In the genomic region with DNA sequence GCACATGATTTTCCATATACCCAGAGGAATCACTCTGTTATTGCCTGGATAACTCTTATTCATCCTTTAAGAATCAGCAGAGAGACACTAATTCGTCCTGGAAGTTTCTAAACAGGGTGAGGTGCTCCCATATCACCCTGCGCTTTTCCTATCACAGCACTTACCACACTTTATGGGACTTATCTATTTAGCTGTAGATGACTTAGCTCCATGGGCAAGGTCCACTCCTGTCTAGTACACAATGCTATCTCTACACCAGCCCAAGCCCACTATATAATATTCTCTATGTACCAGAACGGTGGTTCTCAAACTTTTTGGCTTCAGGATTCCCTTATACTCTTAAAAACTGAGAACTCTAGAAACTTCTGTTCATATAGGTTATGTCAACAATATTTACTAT, we compare ENCODE assay signal across 17 cellular contexts.
A peak's percentile ranks its signal among the peaks of the same experiment; 100 is the strongest.
DNase-seq lines count a peak whose midpoint lies in the region; ATAC-seq, FAIRE-seq and TF ChIP-seq lines count a peak whose summit lies in the region.
"Had no signal": no experiment of that assay in that cellular context is flagged by ENCODE, and none has a peak within 500 bp of the region (broad histone marks: within the 10 kb centered on the region; RNA-seq: fewer than 3 reads in every experiment).

No MANE protein-coding gene starts in this region.

- no peak overlapping the region for H2AFZ ChIP-seq in IMR-90 (replicated peaks; ENCODE audit: low read length, poor library complexity)
- H2AFZ ChIP-seq: GM23338 had no signal

- H3K27ac ChIP-seq in IMR-90 (ENCODE audit: insufficient read depth, low read length) (peak overlapping the region; percentile 69; the same call in 1 of the 2 replicates), small intestine (ENCODE audit: low read depth in 1 of 2, low read length in 1 of 2) (peak overlapping the region; percentile 34 to 58), right cardiac atrium (ENCODE audit: low read length) (no peak overlapping the region)

- peak overlapping the region; percentile 40 for H2BK20ac ChIP-seq in IMR-90 (ENCODE audit: low read depth, low read length)

- dilution Hi-C loops in IMR-90 (cut with HindIII; ENCODE audit: low sequenced_read_pairs, unreplicated experiment): no loop called here

- CTCF ChIA-PET in IMR-90 (lab: Yijun Ruan, JAX): interaction anchor here (0.5 kb wide), 1 partner anchor 11 kb away, joined by 5 read pairs; no protein-coding TSS in a partner anchor

- no peak for ATAC-seq in IMR-90 (ENCODE audit: low read depth)
- peak; percentile 100 for ATAC-seq in left colon
- ATAC-seq in GM19023 (IDR thresholded peaks at IDR 0.05; ENCODE audit: unreplicated experiment): no peak
- no peak for ATAC-seq in right cardiac atrium
- ATAC-seq: HCT116 had no signal

- H2AK9ac ChIP-seq in IMR-90 (replicated peaks; ENCODE audit: low read depth, low read length, poor library complexity): no peak overlapping the region

- peaks cover 5% of the 10 kb centered on the region for H3K9me1 ChIP-seq in IMR-90 (ENCODE audit: insufficient read depth, low read length)

- H3K4me2 ChIP-seq in IMR-90 (ENCODE audit: low read depth, low read length): no peak overlapping the region
- H3K4me2 ChIP-seq: GM23338 had no signal

- H3K4me1 ChIP-seq in IMR-90 (ENCODE audit: control insufficient read depth, insufficient read depth, low read length): peaks cover 11% of the 10 kb centered on the region
- peaks cover 0 to 3% of the 10 kb centered on the region in 2 donors for H3K4me1 ChIP-seq in small intestine (ENCODE audit: control insufficient read depth in 2 of 2, insufficient read depth in 1 of 2, low read depth in 1 of 2, low read length in 1 of 2)
- no peaks in the 10 kb centered on the region for H3K4me1 ChIP-seq in right cardiac atrium (ENCODE audit: control insufficient read depth, insufficient read depth, low read length)

- peak overlapping the region; percentile 96 for H3K18ac ChIP-seq in IMR-90 (ENCODE audit: low read depth, low read length)

- intact Hi-C loops in IMR-90 (cut with micrococcal nuclease): no loop called here
- intact Hi-C loops in left colon (cut with DNase I, micrococcal nuclease): no loop called here
- intact Hi-C loops in right cardiac atrium (cut with DNase I): no loop called here

- BruUV-seq in IMR-90 (replicated peaks; lab: Mats Ljungman, UMichigan): no TSS peak

- H3K36me3 ChIP-seq in IMR-90 (ENCODE audit: control insufficient read depth, insufficient read depth, low read length): no peaks in the 10 kb centered on the region
- no peaks in the 10 kb centered on the region for H3K36me3 ChIP-seq in small intestine (ENCODE audit: control insufficient read depth in 2 of 2, insufficient read depth in 2 of 2, low read length in 2 of 2)

- TF ChIP-seq CTCF in IMR-90 (conservative IDR thresholded peaks at IDR 0.05; ENCODE audit: low read depth, low read length): no peak

- peaks cover 10 to 21% of the 10 kb centered on the region in 2 experiments; a peak in 3 of 4 replicates for H3K79me1 ChIP-seq in IMR-90 (ENCODE audit: low read depth in 1 of 2, low read length in 2 of 2)

- POLR2A ChIA-PET in IMR-90 (lab: Charles Lee; ENCODE audit: unreplicated experiment): no interaction called here

- WGBS in IMR-90 (ENCODE audit: extremely low coverage in 2 of 2, insufficient read length in 1 of 2), 2 experiments: 80% methylated on average over 1 of the region's 3 CpGs; no CpG with 5 or more reads in 1 of the 2 experiments
- WGBS in small intestine, 3 donors: 15 to 68% (median 31%) methylated on average over 3 of the region's 3 CpGs
- WGBS in right cardiac atrium: 94% methylated on average over 3 of the region's 3 CpGs

- peak overlapping the region; percentile 85 for H3K14ac ChIP-seq in IMR-90 (replicated peaks; ENCODE audit: low read depth, low read length)

- H3K4me3 ChIP-seq in IMR-90 (ENCODE audit: insufficient read depth, low read depth, low read length) (no peak overlapping the region), small intestine (ENCODE audit: low read depth in 1 of 2, low read length in 2 of 2) (no peak overlapping the region), right cardiac atrium (ENCODE audit: low read length) (no peak overlapping the region)
- H3K4me3 ChIP-seq: GM23338 had no signal

- H3K56ac ChIP-seq in IMR-90 (ENCODE audit: extremely low read depth, insufficient read depth, low read length): no peak overlapping the region; the same call in 1 of the 2 replicates

- peaks cover 3% of the 10 kb centered on the region; the same call in 1 of the 2 replicates for H3K9me3 ChIP-seq in IMR-90 (ENCODE audit: control insufficient read depth, insufficient read depth, low read length)
- H3K9me3 ChIP-seq in small intestine (ENCODE audit: control insufficient read depth, low read depth): no peaks in the 10 kb centered on the region
- H3K9me3 ChIP-seq in right cardiac atrium (ENCODE audit: control insufficient read depth, low read length): no peaks in the 10 kb centered on the region

- peak overlapping the region; percentile 35 for H3K4ac ChIP-seq in IMR-90 (ENCODE audit: low read depth, low read length)

- H3K27me3 ChIP-seq in IMR-90 (ENCODE audit: control insufficient read depth, insufficient read depth, low read length) (no peaks in the 10 kb centered on the region), small intestine (ENCODE audit: control insufficient read depth in 2 of 2, insufficient read depth in 2 of 2, low read length in 2 of 2) (no peaks in the 10 kb centered on the region), right cardiac atrium (ENCODE audit: control insufficient read depth, insufficient read depth) (no peaks in the 10 kb centered on the region)

- peak overlapping the region; percentile 67; the same call in 1 of the 2 replicates for H4K5ac ChIP-seq in IMR-90 (ENCODE audit: low read depth, low read length)

- H2BK15ac ChIP-seq in IMR-90 (ENCODE audit: low read depth, low read length): peak overlapping the region; percentile 95

- FAIRE-seq in small intestine (lab: Jason Lieb, UNC) (no peak), urothelium cell line (lab: Jason Lieb, UNC) (no peak)
- FAIRE-seq: GM12892, GM19239 had no signal

- in situ Hi-C loops in IMR-90 (cut with MboI; ENCODE audit: low sequenced_read_pairs): no loop called here

- H4K20me1 ChIP-seq in IMR-90 (ENCODE audit: insufficient read depth, low read length): no peaks in the 10 kb centered on the region

- TF ChIP-seq POLR2A in IMR-90 (IDR thresholded peaks at IDR 0.05; ENCODE audit: low read depth, low read length): no peak

- DNase-seq in HuH-7 (ENCODE audit: low spot score) (peak; percentile 39), IMR-90 (no peak), left colon (no peak), small intestine (peak; percentile 91), right cardiac atrium (no peak), urothelium cell line (ENCODE audit: low spot score) (no peak)
- DNase-seq: C1 segment of cervical spinal cord; CD4-positive, alpha-beta memory T cell; COR-L47; DMS153; DND-41; H9 had no signal

- H2AK5ac ChIP-seq in IMR-90 (ENCODE audit: low read depth, low read length): peak overlapping the region; percentile 87

- H3K23ac ChIP-seq in IMR-90 (ENCODE audit: low read depth, low read length): no peak overlapping the region

- peak overlapping the region; percentile 53 to 73 for H4K8ac ChIP-seq in IMR-90 (ENCODE audit: low read depth in 2 of 2, low read length in 2 of 2)

- peak overlapping the region; percentile 38 for H2BK120ac ChIP-seq in IMR-90 (ENCODE audit: low read depth, low read length)

- peak overlapping the region; percentile 59 for H4K91ac ChIP-seq in IMR-90 (ENCODE audit: insufficient read depth, low read depth, low read length)

- TF ChIP-seq RAD21 in IMR-90 (IDR thresholded peaks at IDR 0.05; ENCODE audit: low read length): no peak

- H3K9ac ChIP-seq in IMR-90 (ENCODE audit: low read depth, low read length): no peak overlapping the region

- peak overlapping the region; percentile 90 for H2BK5ac ChIP-seq in IMR-90 (ENCODE audit: low read depth, low read length, poor library complexity, severe bottlenecking)

TF ChIP-seq in IMR-90, 13 proteins besides CTCF, POLR2A, EP300 and RAD21:
- TF ChIP-seq FOS (IDR thresholded peaks at IDR 0.05; ENCODE audit: low read depth, low read length) (no peak), MXI1 (IDR thresholded peaks at IDR 0.05; ENCODE audit: borderline replicate concordance, low read depth, low read length) (no peak), RFX5 (IDR thresholded peaks at IDR 0.05; ENCODE audit: low read depth, low read length) (no peak), CEBPB (IDR thresholded peaks at IDR 0.05; ENCODE audit: low read depth, low read length) (no peak), MAZ (IDR thresholded peaks at IDR 0.05; ENCODE audit: borderline replicate concordance, low read depth, low read length) (no peak), BHLHE40 (IDR thresholded peaks at IDR 0.05; ENCODE audit: low read depth, low read length) (no peak), MAFK (IDR thresholded peaks at IDR 0.05; ENCODE audit: low read depth, low read length) (no peak), NFE2L2 (IDR thresholded peaks at IDR 0.05; ENCODE audit: low read depth, low read length) (no peak), RCOR1 (IDR thresholded peaks at IDR 0.05; ENCODE audit: insufficient replicate concordance, low read length) (no peak), SMC3 (IDR thresholded peaks at IDR 0.05; ENCODE audit: low read depth, low read length) (no peak), CHD1 (IDR thresholded peaks at IDR 0.05; ENCODE audit: low read depth, low read length) (no peak)
- TF ChIP-seq, protein P1, sequence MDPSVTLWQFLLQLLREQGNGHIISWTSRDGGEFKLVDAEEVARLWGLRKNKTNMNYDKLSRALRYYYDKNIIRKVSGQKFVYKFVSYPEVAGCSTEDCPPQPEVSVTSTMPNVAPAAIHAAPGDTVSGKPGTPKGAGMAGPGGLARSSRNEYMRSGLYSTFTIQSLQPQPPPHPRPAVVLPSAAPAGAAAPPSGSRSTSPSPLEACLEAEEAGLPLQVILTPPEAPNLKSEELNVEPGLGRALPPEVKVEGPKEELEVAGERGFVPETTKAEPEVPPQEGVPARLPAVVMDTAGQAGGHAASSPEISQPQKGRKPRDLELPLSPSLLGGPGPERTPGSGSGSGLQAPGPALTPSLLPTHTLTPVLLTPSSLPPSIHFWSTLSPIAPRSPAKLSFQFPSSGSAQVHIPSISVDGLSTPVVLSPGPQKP (IDR thresholded peaks at IDR 0.05; ENCODE audit: borderline replicate concordance, low read depth, low read length): no peak
- TF ChIP-seq, protein P2, sequence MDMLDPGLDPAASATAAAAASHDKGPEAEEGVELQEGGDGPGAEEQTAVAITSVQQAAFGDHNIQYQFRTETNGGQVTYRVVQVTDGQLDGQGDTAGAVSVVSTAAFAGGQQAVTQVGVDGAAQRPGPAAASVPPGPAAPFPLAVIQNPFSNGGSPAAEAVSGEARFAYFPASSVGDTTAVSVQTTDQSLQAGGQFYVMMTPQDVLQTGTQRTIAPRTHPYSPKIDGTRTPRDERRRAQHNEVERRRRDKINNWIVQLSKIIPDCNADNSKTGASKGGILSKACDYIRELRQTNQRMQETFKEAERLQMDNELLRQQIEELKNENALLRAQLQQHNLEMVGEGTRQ (IDR thresholded peaks at IDR 0.05; ENCODE audit: low read depth, low read length): no peak

Comparison
In these comparisons a context has a peak if more than half of its experiments do, and no peak if none do; other contexts are left out.
1. DNase-seq: peak in HuH-7 (single experiment) and small intestine (single experiment); none in IMR-90 (single experiment), left colon (0 of 2), right cardiac atrium (0 of 3) and urothelium cell line (single experiment).